In the genomic region with DNA sequence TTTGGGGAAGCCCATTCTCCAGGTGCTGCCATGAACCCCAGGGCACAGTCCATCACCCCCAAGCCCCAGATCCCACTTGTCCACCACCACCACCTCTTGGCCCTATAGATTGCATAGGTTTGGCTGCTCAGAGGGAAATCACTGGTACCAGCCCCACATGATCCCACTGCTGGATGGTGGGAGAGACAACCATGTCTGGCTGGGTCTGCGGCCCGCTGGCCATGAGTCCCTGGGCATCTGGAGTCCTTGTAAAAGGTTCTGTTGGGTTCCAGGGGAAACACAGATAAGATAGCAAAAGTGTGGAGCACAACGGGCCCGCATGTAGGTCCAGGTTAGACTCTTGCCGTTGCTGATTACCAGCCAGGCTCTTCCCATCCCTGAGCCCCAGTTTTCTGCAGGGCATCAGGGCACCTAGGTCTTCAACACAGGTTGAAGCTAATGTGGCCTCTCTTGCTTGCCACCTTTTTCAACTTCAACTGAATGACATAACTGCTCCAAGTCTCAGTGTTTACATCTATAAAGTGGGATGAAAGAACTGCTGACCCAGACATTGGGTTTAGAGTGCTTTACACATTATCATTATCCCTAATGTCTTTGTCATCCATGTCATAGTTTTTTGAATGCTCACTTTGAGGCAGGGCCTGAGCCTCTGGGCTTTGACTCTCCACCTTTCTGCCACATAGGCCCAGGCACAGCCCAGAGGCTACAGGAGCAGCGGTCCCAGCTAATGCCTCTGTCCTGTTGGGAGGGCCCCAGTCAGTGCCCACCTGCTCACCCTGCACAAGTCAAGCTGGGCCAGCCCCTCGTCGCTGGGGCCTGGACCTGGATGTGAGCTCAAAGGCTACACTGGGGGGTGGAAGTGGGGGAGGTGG, we compare ENCODE assay signal across 1 cellular context.
TF ChIP-seq lines count a peak whose summit lies in the region.

No MANE protein-coding gene starts in this region.

TF ChIP-seq in GM23338, 12 proteins besides CTCF, POLR2A, EP300 and RAD21 (continued from another document):
- TF ChIP-seq ZNF114 (CRISPR knock-in tag; IDR thresholded peaks at IDR 0.05) (no peak), NANOG (IDR thresholded peaks at IDR 0.05; ENCODE audit: borderline replicate concordance) (no peak), JUNB (IDR thresholded peaks at IDR 0.05; ENCODE audit: unreplicated experiment) (no peak), ZNF331 (CRISPR knock-in tag; IDR thresholded peaks at IDR 0.05; ENCODE audit: low read depth) (no peak)
- TF ChIP-seq, protein P1, sequence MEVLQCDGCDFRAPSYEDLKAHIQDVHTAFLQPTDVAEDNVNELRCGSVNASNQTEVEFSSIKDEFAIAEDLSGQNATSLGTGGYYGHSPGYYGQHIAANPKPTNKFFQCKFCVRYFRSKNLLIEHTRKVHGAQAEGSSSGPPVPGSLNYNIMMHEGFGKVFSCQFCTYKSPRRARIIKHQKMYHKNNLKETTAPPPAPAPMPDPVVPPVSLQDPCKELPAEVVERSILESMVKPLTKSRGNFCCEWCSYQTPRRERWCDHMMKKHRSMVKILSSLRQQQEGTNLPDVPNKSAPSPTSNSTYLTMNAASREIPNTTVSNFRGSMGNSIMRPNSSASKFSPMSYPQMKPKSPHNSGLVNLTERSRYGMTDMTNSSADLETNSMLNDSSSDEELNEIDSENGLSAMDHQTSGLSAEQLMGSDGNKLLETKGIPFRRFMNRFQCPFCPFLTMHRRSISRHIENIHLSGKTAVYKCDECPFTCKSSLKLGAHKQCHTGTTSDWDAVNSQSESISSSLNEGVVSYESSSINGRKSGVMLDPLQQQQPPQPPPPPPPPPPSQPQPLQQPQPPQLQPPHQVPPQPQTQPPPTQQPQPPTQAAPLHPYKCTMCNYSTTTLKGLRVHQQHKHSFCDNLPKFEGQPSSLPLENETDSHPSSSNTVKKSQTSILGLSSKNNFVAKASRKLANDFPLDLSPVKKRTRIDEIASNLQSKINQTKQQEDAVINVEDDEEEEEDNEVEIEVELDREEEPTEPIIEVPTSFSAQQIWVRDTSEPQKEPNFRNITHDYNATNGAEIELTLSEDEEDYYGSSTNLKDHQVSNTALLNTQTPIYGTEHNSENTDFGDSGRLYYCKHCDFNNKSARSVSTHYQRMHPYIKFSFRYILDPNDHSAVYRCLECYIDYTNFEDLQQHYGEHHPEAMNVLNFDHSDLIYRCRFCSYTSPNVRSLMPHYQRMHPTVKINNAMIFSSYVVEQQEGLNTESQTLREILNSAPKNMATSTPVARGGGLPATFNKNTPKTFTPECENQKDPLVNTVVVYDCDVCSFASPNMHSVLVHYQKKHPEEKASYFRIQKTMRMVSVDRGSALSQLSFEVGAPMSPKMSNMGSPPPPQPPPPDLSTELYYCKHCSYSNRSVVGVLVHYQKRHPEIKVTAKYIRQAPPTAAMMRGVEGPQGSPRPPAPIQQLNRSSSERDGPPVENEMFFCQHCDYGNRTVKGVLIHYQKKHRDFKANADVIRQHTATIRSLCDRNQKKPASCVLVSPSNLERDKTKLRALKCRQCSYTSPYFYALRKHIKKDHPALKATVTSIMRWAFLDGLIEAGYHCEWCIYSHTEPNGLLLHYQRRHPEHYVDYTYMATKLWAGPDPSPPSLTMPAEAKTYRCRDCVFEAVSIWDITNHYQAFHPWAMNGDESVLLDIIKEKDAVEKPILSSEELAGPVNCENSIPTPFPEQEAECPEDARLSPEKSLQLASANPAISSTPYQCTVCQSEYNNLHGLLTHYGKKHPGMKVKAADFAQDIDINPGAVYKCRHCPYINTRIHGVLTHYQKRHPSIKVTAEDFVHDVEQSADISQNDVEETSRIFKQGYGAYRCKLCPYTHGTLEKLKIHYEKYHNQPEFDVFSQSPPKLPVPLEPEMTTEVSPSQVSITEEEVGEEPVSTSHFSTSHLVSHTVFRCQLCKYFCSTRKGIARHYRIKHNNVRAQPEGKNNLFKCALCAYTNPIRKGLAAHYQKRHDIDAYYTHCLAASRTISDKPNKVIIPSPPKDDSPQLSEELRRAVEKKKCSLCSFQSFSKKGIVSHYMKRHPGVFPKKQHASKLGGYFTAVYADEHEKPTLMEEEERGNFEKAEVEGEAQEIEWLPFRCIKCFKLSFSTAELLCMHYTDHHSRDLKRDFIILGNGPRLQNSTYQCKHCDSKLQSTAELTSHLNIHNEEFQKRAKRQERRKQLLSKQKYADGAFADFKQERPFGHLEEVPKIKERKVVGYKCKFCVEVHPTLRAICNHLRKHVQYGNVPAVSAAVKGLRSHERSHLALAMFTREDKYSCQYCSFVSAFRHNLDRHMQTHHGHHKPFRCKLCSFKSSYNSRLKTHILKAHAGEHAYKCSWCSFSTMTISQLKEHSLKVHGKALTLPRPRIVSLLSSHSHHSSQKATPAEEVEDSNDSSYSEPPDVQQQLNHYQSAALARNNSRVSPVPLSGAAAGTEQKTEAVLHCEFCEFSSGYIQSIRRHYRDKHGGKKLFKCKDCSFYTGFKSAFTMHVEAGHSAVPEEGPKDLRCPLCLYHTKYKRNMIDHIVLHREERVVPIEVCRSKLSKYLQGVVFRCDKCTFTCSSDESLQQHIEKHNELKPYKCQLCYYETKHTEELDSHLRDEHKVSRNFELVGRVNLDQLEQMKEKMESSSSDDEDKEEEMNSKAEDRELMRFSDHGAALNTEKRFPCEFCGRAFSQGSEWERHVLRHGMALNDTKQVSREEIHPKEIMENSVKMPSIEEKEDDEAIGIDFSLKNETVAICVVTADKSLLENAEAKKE (CRISPR knock-in tag; IDR thresholded peaks at IDR 0.05) = no peak
